ENCODE assay signal across 1 cellular context in genomic region chr16:15981382-15981781, GRCh38.
TF ChIP-seq lines count a peak whose summit lies in the region.

No MANE protein-coding gene starts in this region.

TF ChIP-seq in K562, 482 proteins besides CTCF, POLR2A, EP300 and RAD21 (continued from another document):
- TF ChIP-seq, protein P1, sequence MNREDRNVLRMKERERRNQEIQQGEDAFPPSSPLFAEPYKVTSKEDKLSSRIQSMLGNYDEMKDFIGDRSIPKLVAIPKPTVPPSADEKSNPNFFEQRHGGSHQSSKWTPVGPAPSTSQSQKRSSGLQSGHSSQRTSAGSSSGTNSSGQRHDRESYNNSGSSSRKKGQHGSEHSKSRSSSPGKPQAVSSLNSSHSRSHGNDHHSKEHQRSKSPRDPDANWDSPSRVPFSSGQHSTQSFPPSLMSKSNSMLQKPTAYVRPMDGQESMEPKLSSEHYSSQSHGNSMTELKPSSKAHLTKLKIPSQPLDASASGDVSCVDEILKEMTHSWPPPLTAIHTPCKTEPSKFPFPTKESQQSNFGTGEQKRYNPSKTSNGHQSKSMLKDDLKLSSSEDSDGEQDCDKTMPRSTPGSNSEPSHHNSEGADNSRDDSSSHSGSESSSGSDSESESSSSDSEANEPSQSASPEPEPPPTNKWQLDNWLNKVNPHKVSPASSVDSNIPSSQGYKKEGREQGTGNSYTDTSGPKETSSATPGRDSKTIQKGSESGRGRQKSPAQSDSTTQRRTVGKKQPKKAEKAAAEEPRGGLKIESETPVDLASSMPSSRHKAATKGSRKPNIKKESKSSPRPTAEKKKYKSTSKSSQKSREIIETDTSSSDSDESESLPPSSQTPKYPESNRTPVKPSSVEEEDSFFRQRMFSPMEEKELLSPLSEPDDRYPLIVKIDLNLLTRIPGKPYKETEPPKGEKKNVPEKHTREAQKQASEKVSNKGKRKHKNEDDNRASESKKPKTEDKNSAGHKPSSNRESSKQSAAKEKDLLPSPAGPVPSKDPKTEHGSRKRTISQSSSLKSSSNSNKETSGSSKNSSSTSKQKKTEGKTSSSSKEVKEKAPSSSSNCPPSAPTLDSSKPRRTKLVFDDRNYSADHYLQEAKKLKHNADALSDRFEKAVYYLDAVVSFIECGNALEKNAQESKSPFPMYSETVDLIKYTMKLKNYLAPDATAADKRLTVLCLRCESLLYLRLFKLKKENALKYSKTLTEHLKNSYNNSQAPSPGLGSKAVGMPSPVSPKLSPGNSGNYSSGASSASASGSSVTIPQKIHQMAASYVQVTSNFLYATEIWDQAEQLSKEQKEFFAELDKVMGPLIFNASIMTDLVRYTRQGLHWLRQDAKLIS (CRISPR knock-in tag; IDR thresholded peaks at IDR 0.05): no peak
- TF ChIP-seq TCF15 (CRISPR knock-in tag; IDR thresholded peaks at IDR 0.05) (no peak), RBM34 (IDR thresholded peaks at IDR 0.05; ENCODE audit: borderline replicate concordance, insufficient read depth, low read length) (no peak), SIRT6 (IDR thresholded peaks at IDR 0.05; ENCODE audit: low read depth, low read length) (no peak), PRPF4 (IDR thresholded peaks at IDR 0.05; ENCODE audit: insufficient read depth, low read depth, low read length, poor library complexity, severe bottlenecking) (no peak), MAZ (CRISPR knock-in tag; conservative IDR thresholded peaks at IDR 0.05 in 1 of 2, IDR thresholded peaks at IDR 0.05 in 1 of 2) (no peak), NFXL1 (CRISPR knock-in tag; IDR thresholded peaks at IDR 0.05) (no peak), CBX5 (IDR thresholded peaks at IDR 0.05; ENCODE audit: borderline replicate concordance, low read depth) (peak; percentile 54; the same call in 1 of the 2 replicates), CBX3 (IDR thresholded peaks at IDR 0.05; ENCODE audit: borderline replicate concordance in 1 of 2, low read length in 2 of 2) (peak in 1 of 2 experiments; percentile 66; a peak in 2 of 3 replicates), RBM39 (optimal IDR thresholded peaks at IDR 0.05; ENCODE audit: low read depth, low read length) (no peak), GTF2F1 (IDR thresholded peaks at IDR 0.05; ENCODE audit: low read depth, low read length) (no peak), TAF9B (IDR thresholded peaks at IDR 0.05; ENCODE audit: partially characterized antibody) (no peak), HMG20A (CRISPR knock-in tag; conservative IDR thresholded peaks at IDR 0.05) (no peak), ZFP36 (IDR thresholded peaks at IDR 0.05; ENCODE audit: low read depth, low read length, partially characterized antibody) (peak; percentile 92), EGR1 (conservative IDR thresholded peaks at IDR 0.05) (no peak), HDAC2 (IDR thresholded peaks at IDR 0.05) (no peak), ZBTB8A (IDR thresholded peaks at IDR 0.05; ENCODE audit: partially characterized antibody) (no peak), BMI1 (IDR thresholded peaks at IDR 0.05; ENCODE audit: low read length) (no peak)
- TF ChIP-seq, protein P2, sequence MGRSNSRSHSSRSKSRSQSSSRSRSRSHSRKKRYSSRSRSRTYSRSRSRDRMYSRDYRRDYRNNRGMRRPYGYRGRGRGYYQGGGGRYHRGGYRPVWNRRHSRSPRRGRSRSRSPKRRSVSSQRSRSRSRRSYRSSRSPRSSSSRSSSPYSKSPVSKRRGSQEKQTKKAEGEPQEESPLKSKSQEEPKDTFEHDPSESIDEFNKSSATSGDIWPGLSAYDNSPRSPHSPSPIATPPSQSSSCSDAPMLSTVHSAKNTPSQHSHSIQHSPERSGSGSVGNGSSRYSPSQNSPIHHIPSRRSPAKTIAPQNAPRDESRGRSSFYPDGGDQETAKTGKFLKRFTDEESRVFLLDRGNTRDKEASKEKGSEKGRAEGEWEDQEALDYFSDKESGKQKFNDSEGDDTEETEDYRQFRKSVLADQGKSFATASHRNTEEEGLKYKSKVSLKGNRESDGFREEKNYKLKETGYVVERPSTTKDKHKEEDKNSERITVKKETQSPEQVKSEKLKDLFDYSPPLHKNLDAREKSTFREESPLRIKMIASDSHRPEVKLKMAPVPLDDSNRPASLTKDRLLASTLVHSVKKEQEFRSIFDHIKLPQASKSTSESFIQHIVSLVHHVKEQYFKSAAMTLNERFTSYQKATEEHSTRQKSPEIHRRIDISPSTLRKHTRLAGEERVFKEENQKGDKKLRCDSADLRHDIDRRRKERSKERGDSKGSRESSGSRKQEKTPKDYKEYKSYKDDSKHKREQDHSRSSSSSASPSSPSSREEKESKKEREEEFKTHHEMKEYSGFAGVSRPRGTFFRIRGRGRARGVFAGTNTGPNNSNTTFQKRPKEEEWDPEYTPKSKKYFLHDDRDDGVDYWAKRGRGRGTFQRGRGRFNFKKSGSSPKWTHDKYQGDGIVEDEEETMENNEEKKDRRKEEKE (IDR thresholded peaks at IDR 0.05; ENCODE audit: borderline replicate concordance in 1 of 2, control insufficient read depth in 1 of 2, low read depth in 2 of 2, low read length in 1 of 2): no peak
- TF ChIP-seq, protein P3, sequence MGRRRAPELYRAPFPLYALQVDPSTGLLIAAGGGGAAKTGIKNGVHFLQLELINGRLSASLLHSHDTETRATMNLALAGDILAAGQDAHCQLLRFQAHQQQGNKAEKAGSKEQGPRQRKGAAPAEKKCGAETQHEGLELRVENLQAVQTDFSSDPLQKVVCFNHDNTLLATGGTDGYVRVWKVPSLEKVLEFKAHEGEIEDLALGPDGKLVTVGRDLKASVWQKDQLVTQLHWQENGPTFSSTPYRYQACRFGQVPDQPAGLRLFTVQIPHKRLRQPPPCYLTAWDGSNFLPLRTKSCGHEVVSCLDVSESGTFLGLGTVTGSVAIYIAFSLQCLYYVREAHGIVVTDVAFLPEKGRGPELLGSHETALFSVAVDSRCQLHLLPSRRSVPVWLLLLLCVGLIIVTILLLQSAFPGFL (CRISPR knock-in tag; IDR thresholded peaks at IDR 0.05): no peak
